ENCODE assay signal across 7 cellular contexts in the genomic region with DNA sequence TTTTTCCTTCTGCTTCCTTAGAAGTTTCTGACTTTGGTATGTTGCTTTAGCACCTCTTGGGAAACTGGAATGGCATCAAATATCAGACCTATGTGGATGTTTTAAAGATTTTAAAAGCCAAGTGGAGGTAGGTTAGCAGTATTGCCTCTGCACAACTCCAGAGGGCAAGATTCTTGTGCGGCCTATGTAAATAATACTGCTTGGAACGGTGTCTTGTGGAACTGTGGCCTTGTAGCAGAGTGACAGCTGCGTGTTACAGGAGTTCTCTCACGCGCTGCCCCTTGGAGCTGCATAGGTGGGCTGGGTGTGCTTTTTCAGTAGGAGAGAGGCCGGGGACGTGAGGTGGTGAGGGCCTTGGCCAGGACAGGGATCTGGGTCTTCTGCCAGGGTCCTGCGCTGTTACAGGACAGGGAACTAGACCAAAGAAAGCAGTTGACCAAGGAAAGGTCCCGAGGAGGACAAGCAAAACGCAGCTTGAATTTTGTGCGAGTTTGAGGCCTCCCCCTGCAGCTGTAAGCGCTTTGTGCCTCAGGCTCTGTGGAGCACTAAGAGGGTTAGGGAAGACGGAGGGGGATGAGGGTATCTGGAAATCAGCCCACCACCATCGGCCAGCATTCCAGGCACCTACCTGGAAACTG. TPM values are rescaled to one million over a fixed set of nuclear protein-coding genes. Genes with fewer than 3 reads are reported as not detected.
DNase-seq lines count a peak whose midpoint lies in the region; TF ChIP-seq lines count a peak whose summit lies in the region.

No MANE protein-coding gene starts in this region.

- H3K4me1 Mint-ChIP-seq in activated CD4-positive, alpha-beta memory T cell treated with anti-CD3 and anti-CD28 coated beads, Interleukin-2, amount 10 ng/mL, durations not matched to agents 7 days and 5 days = peaks cover 62% of the 10 kb centered on the region

- peaks cover 44% of the 10 kb centered on the region for H3K36me3 Mint-ChIP-seq in activated CD4-positive, alpha-beta memory T cell treated with anti-CD3 and anti-CD28 coated beads, Interleukin-2, amount 10 ng/mL, durations not matched to agents 7 days and 5 days (ENCODE audit: low read depth)

- H3K27ac ChIP-seq in spleen = peak overlapping the region in 4 of 8 donors; percentile 95 to 97 (median 96)

- peaks cover 10 to 69% (median 57%) of the 10 kb centered on the region in 6 donors for H3K4me1 ChIP-seq in spleen

- POLR2A ChIA-PET in activated CD4-positive, alpha-beta memory T cell treated with anti-CD3 and anti-CD28 coated beads, Interleukin-2, amount 10 ng/mL, durations not matched to agents 7 days and 5 days (lab: Charles Lee) = no interaction called here

- H3K9me3 Mint-ChIP-seq in activated CD4-positive, alpha-beta memory T cell treated with anti-CD3 and anti-CD28 coated beads, Interleukin-2, amount 10 ng/mL, durations not matched to agents 7 days and 5 days = no peaks in the 10 kb centered on the region

- H3K27me3 Mint-ChIP-seq in activated CD4-positive, alpha-beta memory T cell treated with anti-CD3 and anti-CD28 coated beads, Interleukin-2, amount 10 ng/mL, durations not matched to agents 7 days and 5 days = peaks cover under 1% of the 10 kb centered on the region

- H3K9me3 ChIP-seq in spleen = no peaks in the 10 kb centered on the region

- DNase-seq in HFF-Myc (ENCODE audit: extremely low read depth, low read depth) (no peak), spleen (peak; percentile 62), inferior parietal cortex (ENCODE audit: extremely low spot score) (no peak), NCI-H748 (lab: John Stamatoyannopoulos, UW; ENCODE audit: unreplicated experiment) (no peak), NCI-H187 (lab: John Stamatoyannopoulos, UW) (no peak)
- DNase-seq in activated CD4-positive, alpha-beta memory T cell treated with anti-CD3 and anti-CD28 coated beads, Interleukin-2, amount 10 ng/mL, durations not matched to agents 7 days and 5 days = no peak

- TF ChIP-seq POLR2A in spleen (IDR thresholded peaks at IDR 0.05) = no peak

- H3K27me3 ChIP-seq in spleen (replicated peaks in 1 of 7) = no peaks in the 10 kb centered on the region

- peak overlapping the region; percentile 98 for H3K4me3 Mint-ChIP-seq in activated CD4-positive, alpha-beta memory T cell treated with anti-CD3 and anti-CD28 coated beads, Interleukin-2, amount 10 ng/mL, durations not matched to agents 7 days and 5 days

- peak overlapping the region; percentile 92 for H3K27ac Mint-ChIP-seq in activated CD4-positive, alpha-beta memory T cell treated with anti-CD3 and anti-CD28 coated beads, Interleukin-2, amount 10 ng/mL, durations not matched to agents 7 days and 5 days

- TF ChIP-seq CTCF in HFF-Myc (IDR thresholded peaks at IDR 0.05; ENCODE audit: low read depth, low read length, missing control alignments) = no peak
- TF ChIP-seq CTCF in spleen (IDR thresholded peaks at IDR 0.05 in 8 of 11, conservative IDR thresholded peaks at IDR 0.05 in 3 of 11) = no peak

- H3K36me3 ChIP-seq in spleen = no peaks in the 10 kb centered on the region

- CTCF ChIA-PET in activated CD4-positive, alpha-beta memory T cell treated with anti-CD3 and anti-CD28 coated beads, Interleukin-2, amount 10 ng/mL, durations not matched to agents 7 days and 5 days (lab: Charles Lee) = no interaction called here

- peak overlapping the region; percentile 61 for H3K4me3 ChIP-seq in HFF-Myc (replicated peaks; ENCODE audit: low read depth, low read length)
- H3K4me3 ChIP-seq in iPS-11a (ENCODE audit: low read depth, low read length) = peak overlapping the region; percentile 67
- H3K4me3 ChIP-seq in spleen = peak overlapping the region; percentile 84 to 98 (median 94)

- 72 to 86% (median 79%) methylated on average over 14 of the region's 14 CpGs for WGBS in spleen, 5 donors

- intact Hi-C loops in spleen (cut with DNase I; ENCODE audit: low total_unique reads) = no loop called here

RNA-seq across cellular contexts. Expression of a gene that starts 1.5 kb away (rescaled TPM):
- total RNA-seq in activated CD4-positive, alpha-beta memory T cell treated with anti-CD3 and anti-CD28 coated beads, Interleukin-2, amount 10 ng/mL, durations not matched to agents 7 days and 5 days = 10 to 100 TPM; 20.2 to 20.5 TPM
- total RNA-seq in spleen = 10 to 100 TPM; 19.9 to 39.4 (median 25.7) TPM
- 10 to 100 TPM in 1 of 3 donors, 1 to 10 TPM in 2; 7.0 to 10.9 (median 8.3) TPM for polyA plus RNA-seq in spleen
